ENCODE assay signal across 1 cellular context in the genomic region with DNA sequence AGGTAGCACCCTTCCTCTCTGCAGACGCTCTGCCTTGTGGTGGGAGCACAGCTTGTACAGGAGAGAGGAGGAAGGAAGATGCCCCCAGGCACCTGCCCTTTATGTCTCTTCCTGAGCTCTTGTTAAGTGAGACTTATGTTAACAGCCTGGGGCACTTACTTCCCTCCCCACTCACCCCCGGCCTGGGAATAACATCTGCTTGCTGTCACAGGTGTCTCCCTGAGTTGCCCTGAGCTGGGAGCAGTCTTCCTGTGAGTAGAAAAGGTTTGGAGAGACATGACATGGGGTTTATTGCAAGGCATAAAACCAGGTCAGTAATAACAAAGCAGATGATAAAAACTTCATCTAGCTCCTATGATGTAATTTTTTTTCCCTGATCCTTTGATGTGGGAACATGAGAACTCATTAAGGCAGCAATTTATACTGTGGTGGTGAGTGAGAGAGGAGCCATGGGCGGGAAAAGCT.
TF ChIP-seq lines count a peak whose summit lies in the region.

No MANE protein-coding gene starts in this region.

TF ChIP-seq in WTC11, 78 proteins besides CTCF, POLR2A, EP300 and RAD21:
- TF ChIP-seq, protein P1, sequence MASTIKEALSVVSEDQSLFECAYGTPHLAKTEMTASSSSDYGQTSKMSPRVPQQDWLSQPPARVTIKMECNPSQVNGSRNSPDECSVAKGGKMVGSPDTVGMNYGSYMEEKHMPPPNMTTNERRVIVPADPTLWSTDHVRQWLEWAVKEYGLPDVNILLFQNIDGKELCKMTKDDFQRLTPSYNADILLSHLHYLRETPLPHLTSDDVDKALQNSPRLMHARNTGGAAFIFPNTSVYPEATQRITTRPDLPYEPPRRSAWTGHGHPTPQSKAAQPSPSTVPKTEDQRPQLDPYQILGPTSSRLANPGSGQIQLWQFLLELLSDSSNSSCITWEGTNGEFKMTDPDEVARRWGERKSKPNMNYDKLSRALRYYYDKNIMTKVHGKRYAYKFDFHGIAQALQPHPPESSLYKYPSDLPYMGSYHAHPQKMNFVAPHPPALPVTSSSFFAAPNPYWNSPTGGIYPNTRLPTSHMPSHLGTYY (CRISPR knock-in tag; IDR thresholded peaks at IDR 0.05), result no peak
- TF ChIP-seq, protein P2, sequence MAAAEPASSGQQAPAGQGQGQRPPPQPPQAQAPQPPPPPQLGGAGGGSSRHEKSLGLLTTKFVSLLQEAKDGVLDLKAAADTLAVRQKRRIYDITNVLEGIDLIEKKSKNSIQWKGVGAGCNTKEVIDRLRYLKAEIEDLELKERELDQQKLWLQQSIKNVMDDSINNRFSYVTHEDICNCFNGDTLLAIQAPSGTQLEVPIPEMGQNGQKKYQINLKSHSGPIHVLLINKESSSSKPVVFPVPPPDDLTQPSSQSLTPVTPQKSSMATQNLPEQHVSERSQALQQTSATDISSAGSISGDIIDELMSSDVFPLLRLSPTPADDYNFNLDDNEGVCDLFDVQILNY (CRISPR knock-in tag; IDR thresholded peaks at IDR 0.05), result no peak
- TF ChIP-seq, protein P3, sequence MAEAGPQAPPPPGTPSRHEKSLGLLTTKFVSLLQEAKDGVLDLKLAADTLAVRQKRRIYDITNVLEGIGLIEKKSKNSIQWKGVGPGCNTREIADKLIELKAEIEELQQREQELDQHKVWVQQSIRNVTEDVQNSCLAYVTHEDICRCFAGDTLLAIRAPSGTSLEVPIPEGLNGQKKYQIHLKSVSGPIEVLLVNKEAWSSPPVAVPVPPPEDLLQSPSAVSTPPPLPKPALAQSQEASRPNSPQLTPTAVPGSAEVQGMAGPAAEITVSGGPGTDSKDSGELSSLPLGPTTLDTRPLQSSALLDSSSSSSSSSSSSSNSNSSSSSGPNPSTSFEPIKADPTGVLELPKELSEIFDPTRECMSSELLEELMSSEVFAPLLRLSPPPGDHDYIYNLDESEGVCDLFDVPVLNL (CRISPR knock-in tag; IDR thresholded peaks at IDR 0.05; ENCODE audit: borderline replicate concordance, low read depth), result no peak
- TF ChIP-seq, protein P4, sequence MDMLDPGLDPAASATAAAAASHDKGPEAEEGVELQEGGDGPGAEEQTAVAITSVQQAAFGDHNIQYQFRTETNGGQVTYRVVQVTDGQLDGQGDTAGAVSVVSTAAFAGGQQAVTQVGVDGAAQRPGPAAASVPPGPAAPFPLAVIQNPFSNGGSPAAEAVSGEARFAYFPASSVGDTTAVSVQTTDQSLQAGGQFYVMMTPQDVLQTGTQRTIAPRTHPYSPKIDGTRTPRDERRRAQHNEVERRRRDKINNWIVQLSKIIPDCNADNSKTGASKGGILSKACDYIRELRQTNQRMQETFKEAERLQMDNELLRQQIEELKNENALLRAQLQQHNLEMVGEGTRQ (CRISPR knock-in tag; IDR thresholded peaks at IDR 0.05), result no peak
- TF ChIP-seq ZNF416 (CRISPR knock-in tag; IDR thresholded peaks at IDR 0.05) (no peak), FOXK1 (CRISPR knock-in tag; IDR thresholded peaks at IDR 0.05) (no peak)
